ENCODE assay signal across 22 cellular contexts in genomic region chr4:107349266-107349665, GRCh38.
DNase-seq lines count a peak whose midpoint lies in the region; ATAC-seq and TF ChIP-seq lines count a peak whose summit lies in the region.
"Had no signal": no experiment of that assay in that cellular context is flagged by ENCODE, and none has a peak within 500 bp of the region (broad histone marks: within the 10 kb centered on the region; RNA-seq: fewer than 3 reads in every experiment).

No MANE protein-coding gene starts in this region.

- no peak overlapping the region for H3K27ac ChIP-seq in RWPE2 (ENCODE audit: poor library complexity, severe bottlenecking)
- H3K27ac ChIP-seq: ascending aorta, thyroid gland had no signal

- H3K27ac Mint-ChIP-seq in glutamatergic neuron (ENCODE audit: unreplicated experiment) (no peak overlapping the region), osteocyte (ENCODE audit: unreplicated experiment) (peak overlapping the region; percentile 24)
- H3K27ac Mint-ChIP-seq: activated T-helper 2 cell treated with anti-CD3 and anti-CD28 coated beads, Interferon-gamma antibody, Interleukin-2, Interleukin-4, amounts not matched to agents 10 μg/mL and 5 μg/mL and 100 μg/mL, durations not matched to agents 14 hours and 24 hours and 36 hours; naive thymus-derived CD4-positive, alpha-beta T cell had no signal

- H3K9me3 ChIP-seq in RWPE2 (ENCODE audit: severe bottlenecking): no peaks in the 10 kb centered on the region
- H3K9me3 ChIP-seq: ascending aorta, thyroid gland had no signal

- H3K9me3 Mint-ChIP-seq in glutamatergic neuron (ENCODE audit: unreplicated experiment) (no peaks in the 10 kb centered on the region), osteocyte (ENCODE audit: unreplicated experiment) (peaks cover 15% of the 10 kb centered on the region)
- H3K9me3 Mint-ChIP-seq: activated T-helper 2 cell treated with anti-CD3 and anti-CD28 coated beads, Interferon-gamma antibody, Interleukin-2, Interleukin-4, amounts not matched to agents 10 μg/mL and 5 μg/mL and 100 μg/mL, durations not matched to agents 14 hours and 24 hours and 36 hours had no signal

- no peaks in the 10 kb centered on the region for H3K27me3 ChIP-seq in RWPE2 (ENCODE audit: insufficient read depth, poor library complexity, severe bottlenecking)
- H3K27me3 ChIP-seq: ascending aorta, thyroid gland had no signal

- peak; percentile 36; the same call in 1 of the 3 replicates for ATAC-seq in RWPE2 (ENCODE audit: low read depth)
- ATAC-seq: left lobe of liver; naive thymus-derived CD4-positive, alpha-beta T cell had no signal

- no peak overlapping the region for H3K4me3 ChIP-seq in RWPE2 (ENCODE audit: severe bottlenecking)
- H3K4me3 ChIP-seq: ascending aorta, thyroid gland had no signal

- TF ChIP-seq CTCF in RWPE2 (IDR thresholded peaks at IDR 0.05; ENCODE audit: poor library complexity, severe bottlenecking) (no peak), glutamatergic neuron (IDR thresholded peaks at IDR 0.05; ENCODE audit: partially characterized antibody, unreplicated experiment) (no peak), osteocyte (IDR thresholded peaks at IDR 0.05) (no peak), GM10266 (IDR thresholded peaks at IDR 0.05; ENCODE audit: control insufficient read depth, insufficient read depth, low read depth, missing control alignments) (no peak)

- H3K27me3 Mint-ChIP-seq in glutamatergic neuron (ENCODE audit: unreplicated experiment) (no peaks in the 10 kb centered on the region), osteocyte (ENCODE audit: unreplicated experiment) (no peaks in the 10 kb centered on the region)

- no peaks in the 10 kb centered on the region for H3K36me3 ChIP-seq in RWPE2 (ENCODE audit: low read depth)
- H3K36me3 ChIP-seq: ascending aorta, thyroid gland had no signal

- no peak overlapping the region for H3K4me3 Mint-ChIP-seq in glutamatergic neuron (ENCODE audit: unreplicated experiment)
- H3K4me3 Mint-ChIP-seq in osteocyte (ENCODE audit: unreplicated experiment): no peak overlapping the region
- H3K4me3 Mint-ChIP-seq: naive thymus-derived CD4-positive, alpha-beta T cell had no signal

- no peaks in the 10 kb centered on the region for H3K4me1 ChIP-seq in RWPE2 (ENCODE audit: insufficient read depth, poor library complexity, severe bottlenecking)
- H3K4me1 ChIP-seq: thyroid gland had no signal

- H3K4me1 Mint-ChIP-seq in glutamatergic neuron (ENCODE audit: low read depth, unreplicated experiment): peaks cover 5% of the 10 kb centered on the region
- H3K4me1 Mint-ChIP-seq in osteocyte (ENCODE audit: unreplicated experiment): peaks cover 15% of the 10 kb centered on the region
- H3K4me1 Mint-ChIP-seq: naive thymus-derived CD4-positive, alpha-beta T cell had no signal

- DNase-seq in ELR (ENCODE audit: low read depth) (peak; percentile 60), RWPE2 (ENCODE audit: low spot score) (no peak), glutamatergic neuron (peak; percentile 19), osteocyte (ENCODE audit: extremely low spot score, unreplicated experiment) (no peak), GM10266 (ENCODE audit: extremely low spot score) (no peak), NCI-H524 (lab: John Stamatoyannopoulos, UW) (no peak), NCI-H2029 (lab: John Stamatoyannopoulos, UW) (no peak)
- DNase-seq in activated CD4-positive, alpha-beta T cell treated with anti-CD3 and anti-CD28 coated beads, Interleukin-2, amount 50 U/mL, for 4 hours: no peak
- DNase-seq: activated CD4-positive, alpha-beta T cell treated with anti-CD3 and anti-CD28 coated beads, Interleukin-2, amount 50 U/mL, for 48 hours; C1 segment of cervical spinal cord; effector memory CD4-positive, alpha-beta T cell; Kasumi-1; naive thymus-derived CD4-positive, alpha-beta T cell; NCI-H1694 treated with DMSO at 0.1 percent for 48 hours; NCI-H526 treated with DMSO at 0.1 percent for 48 hours; retina; RPMI8226; stimulated activated CD4-positive, alpha-beta T cell treated with anti-CD3 and anti-CD28 coated beads, Interleukin-1b, Interleukin-23, amount 100 ng/mL, for 48 hours; thyroid gland had no signal

- no peaks in the 10 kb centered on the region for H3K36me3 Mint-ChIP-seq in glutamatergic neuron (ENCODE audit: unreplicated experiment)
- H3K36me3 Mint-ChIP-seq in osteocyte (ENCODE audit: unreplicated experiment): no peaks in the 10 kb centered on the region
- H3K36me3 Mint-ChIP-seq: naive thymus-derived CD4-positive, alpha-beta T cell had no signal

Comparison
In these comparisons a context has a peak if more than half of its experiments do, and no peak if none do; other contexts are left out.
1. DNase-seq: peak in ELR (single experiment) and glutamatergic neuron (single experiment); none in RWPE2 (single experiment), osteocyte (single experiment), activated CD4-positive, alpha-beta T cell treated with anti-CD3 and anti-CD28 coated beads, Interleukin-2, amount 50 U/mL, for 4 hours (0 of 2), GM10266 (single experiment), NCI-H524 (0 of 2) and NCI-H2029 (single experiment).